28 cellular contexts compared by ENCODE assay signal in the genomic region with DNA sequence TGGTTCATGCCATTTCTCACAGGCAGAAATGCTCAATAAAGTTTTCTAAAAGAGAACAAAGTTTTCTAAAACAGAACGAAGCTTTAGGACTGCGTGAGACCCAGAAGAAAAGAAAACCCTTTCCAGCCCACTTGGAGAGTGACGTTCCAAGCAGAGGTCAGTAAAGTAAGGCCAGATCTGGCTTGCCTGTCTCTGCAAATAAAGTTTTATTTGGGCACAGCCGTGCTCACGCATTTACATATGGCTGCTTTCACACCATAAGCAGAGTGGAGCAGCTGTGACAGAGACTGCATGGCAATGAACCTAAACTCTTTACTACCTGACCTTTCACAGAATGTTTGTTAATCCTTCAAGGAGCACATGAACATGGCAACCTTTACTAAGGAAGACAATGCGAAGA.
"Had no signal": no experiment of that assay in that cellular context is flagged by ENCODE, and none has a peak within 500 bp of the region (broad histone marks: within the 10 kb centered on the region; RNA-seq: fewer than 3 reads in every experiment).

No MANE protein-coding gene starts in this region.

- H3K36me3 ChIP-seq: cardiac muscle cell, left lung, neural progenitor cell, ovary, thyroid gland had no signal

- FAIRE-seq: endometrium had no signal

- H3K27ac Mint-ChIP-seq: activated CD4-positive, alpha-beta T cell treated with anti-CD3 and anti-CD28 coated beads, Interleukin-2, amount 10 ng/mL, durations not matched to agents 7 days and 5 days; activated CD8-positive, alpha-beta T cell treated with anti-CD3 and anti-CD28 coated beads, Interleukin-2, amount 10 ng/mL, durations not matched to agents 7 days and 5 days; activated naive CD8-positive, alpha-beta T cell treated with anti-CD3 and anti-CD28 coated beads, Interleukin-2, amount 50 U/mL, for 24 hours; activated T-helper 1 cell treated with anti-CD3 and anti-CD28 coated beads, Interleukin-12 subunit alpha, Interleukin-12 subunit beta, Interleukin-2, Interleukin-4 antibody, amounts not matched to agents 30 ng/mL and 10 ng/mL and 1 ng/mL, durations not matched to agents 14 hours and 24 hours and 36 hours; immature natural killer cell; neural progenitor cell; T-helper 2 cell treated with Interferon-gamma antibody and Interleukin-4, amounts not matched to agents 5 μg/mL and 100 μg/mL, for 36 hours had no signal

- H3K27me3 ChIP-seq: cardiac muscle cell, hepatocyte, left lung, neural progenitor cell, ovary, right atrium auricular region, thyroid gland, upper lobe of right lung had no signal

- H3K36me3 Mint-ChIP-seq: immature natural killer cell had no signal

- H3K9me3 Mint-ChIP-seq: activated CD4-positive, alpha-beta T cell treated with anti-CD3 and anti-CD28 coated beads, Interleukin-2, amount 10 ng/mL, durations not matched to agents 7 days and 5 days; activated naive CD8-positive, alpha-beta T cell treated with anti-CD3 and anti-CD28 coated beads, Interleukin-2, amount 50 U/mL, for 24 hours; activated T-helper 1 cell treated with anti-CD3 and anti-CD28 coated beads, Interleukin-12 subunit alpha, Interleukin-12 subunit beta, Interleukin-2, Interleukin-4 antibody, amounts not matched to agents 30 ng/mL and 10 ng/mL and 1 ng/mL, durations not matched to agents 14 hours and 24 hours and 36 hours; immature natural killer cell; naive thymus-derived CD4-positive, alpha-beta T cell; T-helper 2 cell treated with Interferon-gamma antibody and Interleukin-4, amounts not matched to agents 5 μg/mL and 100 μg/mL, for 36 hours had no signal

- H3K4me3 ChIP-seq: cardiac muscle cell, hepatocyte, left lung, lung, neural progenitor cell, ovary, psoas muscle, right atrium auricular region, thyroid gland, upper lobe of right lung had no signal

- ATAC-seq: activated CD8-positive, alpha-beta T cell treated with anti-CD3 and anti-CD28 coated beads, Interleukin-2, amount 10 ng/mL, durations not matched to agents 7 days and 5 days; activated naive CD8-positive, alpha-beta T cell treated with anti-CD3 and anti-CD28 coated beads, Interleukin-2, amount 50 U/mL, for 24 hours; left lung; naive thymus-derived CD4-positive, alpha-beta T cell; stimulated activated naive CD8-positive, alpha-beta T cell treated with anti-CD3 and anti-CD28 coated beads, Interleukin-15, Interleukin-2, amounts not matched to agents 100 U/mL and 50 U/mL, for 24 hours; upper lobe of right lung had no signal

- H3K4me1 ChIP-seq: upper lobe of right lung had no signal

- H3K27ac ChIP-seq: cardiac muscle cell, hepatocyte, left lung, neural progenitor cell, ovary, psoas muscle, right atrium auricular region, thyroid gland, upper lobe of right lung, VCaP had no signal

- DNase-seq: activated CD4-positive, alpha-beta T cell treated with anti-CD3 and anti-CD28 coated beads, Interleukin-2, amount 10 ng/mL, durations not matched to agents 7 days and 5 days; activated CD4-positive, CD25-positive, alpha-beta regulatory T cell treated with anti-CD3 and anti-CD28 coated beads, Interleukin-2, amount 50 U/mL, for 72 hours; activated CD8-positive, alpha-beta T cell treated with anti-CD3 and anti-CD28 coated beads, Interleukin-2, amount 10 ng/mL, durations not matched to agents 7 days and 5 days; activated gamma-delta T cell; activated naive CD4-positive, alpha-beta T cell treated with anti-CD3 and anti-CD28 coated beads, Interleukin-2, amount 50 U/mL, for 16 hours; activated naive CD8-positive, alpha-beta T cell treated with anti-CD3 and anti-CD28 coated beads, Interleukin-2, amount 50 U/mL, for 24 hours; effector CD4-positive, alpha-beta T cell; foreskin fibroblast; immature natural killer cell; kidney glomerular epithelial cell; left lung; naive thymus-derived CD4-positive, alpha-beta T cell; ovary; psoas muscle; stimulated activated CD4-positive, alpha-beta T cell treated with anti-CD3 and anti-CD28 coated beads, Interleukin-4, amount 100 ng/mL, for 24 hours; stimulated activated naive CD8-positive, alpha-beta T cell treated with anti-CD3 and anti-CD28 coated beads, Interleukin-15, Interleukin-2, amounts not matched to agents 100 U/mL and 50 U/mL, for 24 hours; substantia nigra; thyroid gland; upper lobe of right lung had no signal

- H3K27me3 Mint-ChIP-seq: activated CD4-positive, alpha-beta T cell treated with anti-CD3 and anti-CD28 coated beads, Interleukin-2, amount 10 ng/mL, durations not matched to agents 7 days and 5 days; activated naive CD8-positive, alpha-beta T cell treated with anti-CD3 and anti-CD28 coated beads, Interleukin-2, amount 50 U/mL, for 24 hours; naive thymus-derived CD4-positive, alpha-beta T cell had no signal

- H3K4me3 Mint-ChIP-seq: activated CD4-positive, alpha-beta T cell treated with anti-CD3 and anti-CD28 coated beads, Interleukin-2, amount 10 ng/mL, durations not matched to agents 7 days and 5 days; activated CD8-positive, alpha-beta T cell treated with anti-CD3 and anti-CD28 coated beads, Interleukin-2, amount 10 ng/mL, durations not matched to agents 7 days and 5 days; activated naive CD8-positive, alpha-beta T cell treated with anti-CD3 and anti-CD28 coated beads, Interleukin-2, amount 50 U/mL, for 24 hours; activated T-helper 1 cell treated with anti-CD3 and anti-CD28 coated beads, Interleukin-12 subunit alpha, Interleukin-12 subunit beta, Interleukin-2, Interleukin-4 antibody, amounts not matched to agents 30 ng/mL and 10 ng/mL and 1 ng/mL, durations not matched to agents 14 hours and 24 hours and 36 hours; immature natural killer cell; naive thymus-derived CD4-positive, alpha-beta T cell; neural progenitor cell; T-helper 2 cell treated with Interferon-gamma antibody and Interleukin-4, amounts not matched to agents 5 μg/mL and 100 μg/mL, for 36 hours had no signal

- H3K9me3 ChIP-seq: left lung, ovary, psoas muscle, right atrium auricular region, thyroid gland, upper lobe of right lung had no signal
